ENCODE assay signal across 1 cellular context in the genomic region with DNA sequence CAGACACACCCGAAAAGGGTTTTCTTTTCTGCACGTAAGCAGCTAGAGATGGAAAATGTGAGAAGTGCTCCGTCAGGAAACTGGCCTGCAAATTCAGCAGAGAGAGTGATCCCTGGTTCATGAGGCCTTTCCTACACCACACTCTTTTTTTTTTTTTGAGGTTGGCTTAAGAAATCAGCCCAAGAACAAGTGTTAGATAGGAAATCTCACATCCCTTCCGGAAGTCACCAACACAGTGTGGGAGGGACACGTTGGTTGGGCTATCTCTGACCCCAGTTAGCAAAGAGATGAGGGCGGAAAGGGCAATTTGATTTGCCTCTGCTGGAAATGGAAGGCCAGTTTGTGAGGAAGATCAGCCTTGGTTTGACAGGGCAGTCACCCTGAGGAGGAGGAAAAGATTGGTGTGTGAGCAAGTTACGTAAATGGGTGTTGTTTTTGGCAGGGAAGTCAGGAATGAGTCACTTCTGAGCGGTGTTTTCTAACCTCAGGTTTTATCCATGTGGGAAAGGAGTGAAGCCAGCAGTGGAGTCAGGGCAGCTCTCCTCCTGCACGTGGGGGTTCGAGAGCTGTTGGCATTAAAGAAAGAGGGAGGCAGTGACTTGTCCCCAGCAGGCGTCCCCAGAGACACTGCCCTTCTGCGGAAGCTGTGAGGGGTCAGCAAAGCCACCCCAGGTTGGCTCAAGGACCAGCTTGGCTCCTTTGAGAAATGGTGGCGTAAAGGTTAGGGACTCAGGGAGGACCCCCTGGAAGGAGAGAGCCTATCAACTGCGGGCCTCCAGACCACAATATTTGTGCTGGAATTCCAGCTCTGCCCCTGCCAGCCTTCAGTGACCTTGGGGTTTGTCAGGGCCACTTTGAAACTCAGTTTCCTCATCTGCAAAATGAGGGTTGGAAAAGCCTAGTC.
A peak's percentile ranks its signal among the peaks of the same experiment; 100 is the strongest.
TF ChIP-seq lines count a peak whose summit lies in the region.

No MANE protein-coding gene starts in this region.

TF ChIP-seq in HEK293, 187 proteins besides CTCF, POLR2A, EP300 and RAD21 (continued from another document and continues in another):
- TF ChIP-seq, protein P1, sequence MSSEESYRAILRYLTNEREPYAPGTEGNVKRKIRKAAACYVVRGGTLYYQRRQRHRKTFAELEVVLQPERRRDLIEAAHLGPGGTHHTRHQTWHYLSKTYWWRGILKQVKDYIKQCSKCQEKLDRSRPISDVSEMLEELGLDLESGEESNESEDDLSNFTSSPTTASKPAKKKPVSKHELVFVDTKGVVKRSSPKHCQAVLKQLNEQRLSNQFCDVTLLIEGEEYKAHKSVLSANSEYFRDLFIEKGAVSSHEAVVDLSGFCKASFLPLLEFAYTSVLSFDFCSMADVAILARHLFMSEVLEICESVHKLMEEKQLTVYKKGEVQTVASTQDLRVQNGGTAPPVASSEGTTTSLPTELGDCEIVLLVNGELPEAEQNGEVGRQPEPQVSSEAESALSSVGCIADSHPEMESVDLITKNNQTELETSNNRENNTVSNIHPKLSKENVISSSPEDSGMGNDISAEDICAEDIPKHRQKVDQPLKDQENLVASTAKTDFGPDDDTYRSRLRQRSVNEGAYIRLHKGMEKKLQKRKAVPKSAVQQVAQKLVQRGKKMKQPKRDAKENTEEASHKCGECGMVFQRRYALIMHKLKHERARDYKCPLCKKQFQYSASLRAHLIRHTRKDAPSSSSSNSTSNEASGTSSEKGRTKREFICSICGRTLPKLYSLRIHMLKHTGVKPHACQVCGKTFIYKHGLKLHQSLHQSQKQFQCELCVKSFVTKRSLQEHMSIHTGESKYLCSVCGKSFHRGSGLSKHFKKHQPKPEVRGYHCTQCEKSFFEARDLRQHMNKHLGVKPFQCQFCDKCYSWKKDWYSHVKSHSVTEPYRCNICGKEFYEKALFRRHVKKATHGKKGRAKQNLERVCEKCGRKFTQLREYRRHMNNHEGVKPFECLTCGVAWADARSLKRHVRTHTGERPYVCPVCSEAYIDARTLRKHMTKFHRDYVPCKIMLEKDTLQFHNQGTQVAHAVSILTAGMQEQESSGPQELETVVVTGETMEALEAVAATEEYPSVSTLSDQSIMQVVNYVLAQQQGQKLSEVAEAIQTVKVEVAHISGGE (tag by site-specific recombination; conservative IDR thresholded peaks at IDR 0.05; ENCODE audit: low read depth), result peak; percentile 29; the same call in 1 of the 2 replicates
- TF ChIP-seq ZNF132 (tag by site-specific recombination; IDR thresholded peaks at IDR 0.05; ENCODE audit: borderline replicate concordance) (no peak), GFI1B (tag by site-specific recombination; IDR thresholded peaks at IDR 0.05) (peak; percentile 89), GLI4 (tag by site-specific recombination; IDR thresholded peaks at IDR 0.05) (no peak), TRIM28 (IDR thresholded peaks at IDR 0.05; ENCODE audit: borderline replicate concordance, low read length) (peak; percentile 39; the same call in 1 of the 2 replicates), ZNF248 (tag by site-specific recombination; IDR thresholded peaks at IDR 0.05) (no peak), ZNF221 (tag by site-specific recombination; IDR thresholded peaks at IDR 0.05; ENCODE audit: borderline replicate concordance) (no peak), ATF2 (tag by site-specific recombination; IDR thresholded peaks at IDR 0.05; ENCODE audit: low read depth) (peak; percentile 77), ZNF37A (tag by site-specific recombination; IDR thresholded peaks at IDR 0.05) (no peak), KLF9 (tag by site-specific recombination; IDR thresholded peaks at IDR 0.05; ENCODE audit: low read depth) (peak; percentile 32; the same call in 1 of the 2 replicates), ZNF596 (tag by site-specific recombination; IDR thresholded peaks at IDR 0.05) (no peak), ZNF23 (tag by site-specific recombination; IDR thresholded peaks at IDR 0.05; ENCODE audit: borderline replicate concordance) (no peak), ZNF155 (tag by site-specific recombination; IDR thresholded peaks at IDR 0.05) (no peak), ZNF549 (tag by site-specific recombination; IDR thresholded peaks at IDR 0.05) (no peak), ZNF513 (tag by site-specific recombination; IDR thresholded peaks at IDR 0.05) (peak; percentile 55; the same call in 1 of the 2 replicates), SETDB1 (IDR thresholded peaks at IDR 0.05; ENCODE audit: insufficient read length, low read length) (no peak), SCRT2 (tag by site-specific recombination; IDR thresholded peaks at IDR 0.05) (no peak), ZNF148 (tag by site-specific recombination; IDR thresholded peaks at IDR 0.05; ENCODE audit: borderline replicate concordance) (no peak), ZFP37 (tag by site-specific recombination; IDR thresholded peaks at IDR 0.05) (0 out of 2 replicates have a peak, but pooled peaks have one; percentile 21), ZNF174 (tag by site-specific recombination; IDR thresholded peaks at IDR 0.05) (no peak), ZSCAN23 (tag by site-specific recombination; IDR thresholded peaks at IDR 0.05) (peak; percentile 93; the same call in 1 of the 2 replicates), ZNF416 (tag by site-specific recombination; IDR thresholded peaks at IDR 0.05) (no peak), ZNF341 (tag by site-specific recombination; IDR thresholded peaks at IDR 0.05; ENCODE audit: low read depth) (no peak), ZNF558 (tag by site-specific recombination; IDR thresholded peaks at IDR 0.05) (peak; percentile 61), ZNF530 (tag by site-specific recombination; IDR thresholded peaks at IDR 0.05; ENCODE audit: low read depth) (no peak), ZNF521 (tag by site-specific recombination; IDR thresholded peaks at IDR 0.05) (no peak), ZNF2 (tag by site-specific recombination; IDR thresholded peaks at IDR 0.05) (peak; percentile 77), ZNF843 (tag by site-specific recombination; IDR thresholded peaks at IDR 0.05) (peak; percentile 92), ZNF292 (tag by site-specific recombination; IDR thresholded peaks at IDR 0.05; ENCODE audit: borderline replicate concordance, low read depth) (no peak), ZNF19 (tag by site-specific recombination; IDR thresholded peaks at IDR 0.05; ENCODE audit: low read depth) (no peak), ZBTB7A (tag by site-specific recombination; IDR thresholded peaks at IDR 0.05; ENCODE audit: low read depth) (no peak), ZNF701 (tag by site-specific recombination; IDR thresholded peaks at IDR 0.05) (no peak), KLF16 (tag by site-specific recombination; IDR thresholded peaks at IDR 0.05) (0 out of 2 replicates have a peak, but pooled peaks have one; percentile 52), ZNF311 (tag by site-specific recombination; IDR thresholded peaks at IDR 0.05; ENCODE audit: borderline replicate concordance) (no peak), ZSCAN30 (tag by site-specific recombination; IDR thresholded peaks at IDR 0.05) (peak; percentile 86; the same call in 1 of the 2 replicates), BCL11B (tag by site-specific recombination; IDR thresholded peaks at IDR 0.05; ENCODE audit: low read depth) (peak; percentile 69; the same call in 1 of the 2 replicates), BCL6B (tag by site-specific recombination; IDR thresholded peaks at IDR 0.05) (no peak), HOXA7 (CRISPR knock-in tag; IDR thresholded peaks at IDR 0.05; ENCODE audit: borderline replicate concordance) (no peak), ZBTB48 (tag by site-specific recombination; IDR thresholded peaks at IDR 0.05) (peak; percentile 29; the same call in 1 of the 2 replicates), ZNF214 (tag by site-specific recombination; IDR thresholded peaks at IDR 0.05; ENCODE audit: borderline replicate concordance) (no peak), ZBTB1 (tag by site-specific recombination; IDR thresholded peaks at IDR 0.05) (no peak), TCF7L2 (IDR thresholded peaks at IDR 0.05; ENCODE audit: borderline replicate concordance, low read depth, low read length) (no peak), OSR2 (tag by site-specific recombination; IDR thresholded peaks at IDR 0.05) (peak; percentile 74; the same call in 1 of the 2 replicates), ZNF837 (tag by site-specific recombination; IDR thresholded peaks at IDR 0.05) (no peak), ZBTB8A (tag by site-specific recombination; IDR thresholded peaks at IDR 0.05) (0 out of 2 replicates have a peak, but pooled peaks have one; percentile 29), ZNF571 (tag by site-specific recombination; IDR thresholded peaks at IDR 0.05) (no peak), OVOL3 (tag by site-specific recombination; IDR thresholded peaks at IDR 0.05) (peak; percentile 72; the same call in 1 of the 2 replicates), ZNF830 (tag by site-specific recombination; IDR thresholded peaks at IDR 0.05; ENCODE audit: low read depth) (no peak), ZNF692 (tag by site-specific recombination; IDR thresholded peaks at IDR 0.05) (peak; percentile 94), ZNF362 (tag by site-specific recombination; IDR thresholded peaks at IDR 0.05) (peak; percentile 11)
- TF ChIP-seq, protein P2, sequence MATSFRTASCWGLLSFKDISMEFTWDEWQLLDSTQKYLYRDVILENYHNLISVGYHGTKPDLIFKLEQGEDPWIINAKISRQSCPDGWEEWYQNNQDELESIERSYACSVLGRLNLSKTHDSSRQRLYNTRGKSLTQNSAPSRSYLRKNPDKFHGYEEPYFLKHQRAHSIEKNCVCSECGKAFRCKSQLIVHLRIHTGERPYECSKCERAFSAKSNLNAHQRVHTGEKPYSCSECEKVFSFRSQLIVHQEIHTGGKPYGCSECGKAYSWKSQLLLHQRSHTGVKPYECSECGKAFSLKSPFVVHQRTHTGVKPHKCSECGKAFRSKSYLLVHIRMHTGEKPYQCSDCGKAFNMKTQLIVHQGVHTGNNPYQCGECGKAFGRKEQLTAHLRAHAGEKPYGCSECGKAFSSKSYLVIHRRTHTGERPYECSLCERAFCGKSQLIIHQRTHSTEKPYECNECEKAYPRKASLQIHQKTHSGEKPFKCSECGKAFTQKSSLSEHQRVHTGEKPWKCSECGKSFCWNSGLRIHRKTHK (tag by site-specific recombination; IDR thresholded peaks at IDR 0.05), result no peak
